ENCODE assay signal across 9 cellular contexts in the genomic region with DNA sequence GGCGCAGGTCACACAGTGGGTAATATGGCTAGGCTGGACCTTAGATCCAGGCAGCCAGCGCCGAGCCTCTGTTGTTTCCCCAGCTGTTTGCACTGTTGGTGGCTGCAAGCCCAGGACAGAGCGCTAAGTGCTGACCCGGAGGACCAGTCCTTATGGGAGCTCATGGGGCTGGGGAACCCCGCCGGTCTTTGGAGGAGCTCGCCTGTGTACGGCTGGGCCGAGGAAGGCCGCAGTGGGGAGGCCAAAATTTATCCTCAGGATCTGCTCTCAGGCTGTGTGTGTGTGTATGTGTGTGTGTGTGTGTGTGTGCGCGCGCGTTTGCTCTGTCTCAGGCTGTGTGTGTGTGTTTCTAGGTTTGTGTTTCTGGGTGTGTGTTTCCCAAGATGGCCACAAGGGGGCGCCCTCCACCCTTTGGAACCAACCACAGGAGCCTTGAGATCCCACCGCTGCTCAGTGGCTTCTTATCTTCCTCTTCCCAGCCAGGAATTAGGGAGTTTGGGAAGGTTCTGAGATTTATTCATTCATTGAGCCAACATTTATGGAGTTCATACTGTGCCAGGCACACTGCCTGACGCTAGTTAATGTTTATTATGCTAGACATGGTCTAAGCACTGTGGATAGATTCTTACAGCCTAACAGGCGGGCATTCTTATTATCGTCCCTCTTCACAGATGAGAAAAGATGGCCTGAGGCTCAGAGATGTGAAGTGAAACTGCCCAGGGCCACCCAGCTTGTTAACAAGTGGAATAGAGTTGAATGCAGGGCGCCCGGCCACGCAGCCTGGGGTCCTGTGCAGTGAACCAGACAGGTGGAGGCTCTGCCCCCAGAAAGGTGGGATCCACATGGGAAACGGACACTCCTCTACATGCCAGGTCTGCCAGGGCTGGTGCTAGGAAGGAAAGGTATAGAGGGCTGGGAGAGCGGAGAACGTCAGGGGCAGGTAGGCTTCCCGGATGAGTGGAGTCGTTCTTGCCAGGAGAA. TPM values are rescaled to one million over a fixed set of nuclear protein-coding genes. Genes with fewer than 3 reads are reported as not detected.
DNase-seq lines count a peak whose midpoint lies in the region; ATAC-seq and TF ChIP-seq lines count a peak whose summit lies in the region.
"Had no signal": no experiment of that assay in that cellular context is flagged by ENCODE, and none has a peak within 500 bp of the region (broad histone marks: within the 10 kb centered on the region; RNA-seq: fewer than 3 reads in every experiment).

No MANE protein-coding gene starts in this region.

- H3K4me1 ChIP-seq in gastroesophageal sphincter: peaks cover 0 to 4% (median 3%) of the 10 kb centered on the region in 3 donors
- peaks cover 5% of the 10 kb centered on the region for H3K4me1 ChIP-seq in parathyroid adenoma
- H3K4me1 ChIP-seq in vagina: peaks cover 6% of the 10 kb centered on the region

- peak; percentile 64 for TF ChIP-seq RAD21 in Ishikawa (IDR thresholded peaks at IDR 0.05; ENCODE audit: low read depth)

- peaks cover 5% of the 10 kb centered on the region for H3K27me3 Mint-ChIP-seq in Calu3 (ENCODE audit: unreplicated experiment)

- no peak overlapping the region for H3K9ac ChIP-seq in parathyroid adenoma

- BruUV-seq in Calu3 (replicated peaks; lab: Mats Ljungman, UMichigan): no TSS peak

- H3K4me2 ChIP-seq in parathyroid adenoma (ENCODE audit: low read length): no peak overlapping the region

- TF ChIP-seq POLR2A in gastroesophageal sphincter (IDR thresholded peaks at IDR 0.05) (no peak), vagina (IDR thresholded peaks at IDR 0.05) (no peak)

- peaks cover 0 to 54% of the 10 kb centered on the region in 2 donors for H3K36me3 ChIP-seq in gastroesophageal sphincter
- no peaks in the 10 kb centered on the region for H3K36me3 ChIP-seq in parathyroid adenoma (ENCODE audit: control insufficient read depth, insufficient read depth, low read length)
- H3K36me3 ChIP-seq in vagina: peaks cover 0 to 24% of the 10 kb centered on the region in 2 donors

- H3K36me3 Mint-ChIP-seq in Calu3 (ENCODE audit: insufficient read depth, unreplicated experiment): peaks cover 27% of the 10 kb centered on the region

- TF ChIP-seq EP300 in Ishikawa (IDR thresholded peaks at IDR 0.05; ENCODE audit: borderline replicate concordance) (no peak), gastroesophageal sphincter (IDR thresholded peaks at IDR 0.05) (no peak)

- H2AFZ ChIP-seq in parathyroid adenoma: no peak overlapping the region

- peaks cover 6% of the 10 kb centered on the region for H3K79me2 ChIP-seq in parathyroid adenoma

- CTCF ChIA-PET in Calu3 (lab: Charles Lee): interaction anchor here (1.1 to 1.6 kb wide), 2 partner anchors 14 to 67 kb away, joined by 3 to 4 read pairs; partner anchors contain the start of gene CCDC61

- intact Hi-C loops in Calu3 (cut with micrococcal nuclease; ENCODE audit: unreplicated experiment) (no loop called here), vagina (cut with DNase I) (loop anchor here (10.0 kb wide), 3 partner anchors 95 to 195 kb away; partner anchors contain the start of genes NANOS2 and RSPH6A)

- TF ChIP-seq CTCF in Calu3 (IDR thresholded peaks at IDR 0.05; ENCODE audit: unreplicated experiment) (peak; percentile 92), gastroesophageal sphincter (IDR thresholded peaks at IDR 0.05) (peak in 3 of 4 experiments; percentile 66 to 84 (median 68)), parathyroid adenoma (IDR thresholded peaks at IDR 0.05) (peak; percentile 92), vagina (IDR thresholded peaks at IDR 0.05) (peak; percentile 56 to 74 (median 60))

- DNase-seq in Calu3 (peak; percentile 69), RPMI8226 (peak; percentile 54), vagina (ENCODE audit: extremely low spot score in 2 of 2) (no peak)
- DNase-seq in activated T-helper 9 cell treated with anti-CD3 and anti-CD28 coated beads, Interleukin-2, amount 50 U/mL, for 16 hours (ENCODE audit: low read depth): peak; percentile 60

- H3K27ac ChIP-seq in gastroesophageal sphincter (no peak overlapping the region), parathyroid adenoma (no peak overlapping the region), vagina (no peak overlapping the region)

- peaks cover 44% of the 10 kb centered on the region for H3K27me3 ChIP-seq in gastroesophageal sphincter
- H3K27me3 ChIP-seq in parathyroid adenoma (ENCODE audit: control insufficient read depth, insufficient read depth, low read length): no peaks in the 10 kb centered on the region
- no peaks in the 10 kb centered on the region for H3K27me3 ChIP-seq in vagina

- 63 to 69% methylated on average over 6 to 15 of the region's 28 CpGs for WGBS in gastroesophageal sphincter (ENCODE audit: low coverage in 1 of 2), 2 donors

- peak; percentile 73 for ATAC-seq in gastroesophageal sphincter
- ATAC-seq in GM18907 (IDR thresholded peaks at IDR 0.05; ENCODE audit: unreplicated experiment): no peak

- no peak overlapping the region for H3K27ac Mint-ChIP-seq in Calu3 (ENCODE audit: unreplicated experiment)

- no peaks in the 10 kb centered on the region for H3K9me3 Mint-ChIP-seq in Calu3 (ENCODE audit: low read depth, unreplicated experiment)

- H3K9me3 ChIP-seq in gastroesophageal sphincter (no peaks in the 10 kb centered on the region), parathyroid adenoma (ENCODE audit: control insufficient read depth, low read length) (no peaks in the 10 kb centered on the region), vagina (no peaks in the 10 kb centered on the region)

- H3K4me1 Mint-ChIP-seq in Calu3 (ENCODE audit: low read depth, unreplicated experiment): no peaks in the 10 kb centered on the region

- H3K4me3 ChIP-seq in gastroesophageal sphincter: no peak overlapping the region
- no peak overlapping the region for H3K4me3 ChIP-seq in parathyroid adenoma (ENCODE audit: low read depth, low read length)
- H3K4me3 ChIP-seq in vagina: no peak overlapping the region

- no peak overlapping the region for H3K4me3 Mint-ChIP-seq in Calu3 (ENCODE audit: low read depth, unreplicated experiment)

TF ChIP-seq in Ishikawa, 13 proteins besides CTCF, POLR2A, EP300 and RAD21:
- TF ChIP-seq NFIC (IDR thresholded peaks at IDR 0.05): no peak
- no peak for TF ChIP-seq FOXM1 (IDR thresholded peaks at IDR 0.05; ENCODE audit: borderline replicate concordance, low read depth)
- no peak for TF ChIP-seq ZBTB7A (IDR thresholded peaks at IDR 0.05; ENCODE audit: low read depth)
- no peak for TF ChIP-seq TEAD4 (IDR thresholded peaks at IDR 0.05)
- TF ChIP-seq TCF12 (IDR thresholded peaks at IDR 0.05; ENCODE audit: low read depth): no peak
- TF ChIP-seq TAF1 (IDR thresholded peaks at IDR 0.05; ENCODE audit: low read depth): no peak
- TF ChIP-seq MAX (IDR thresholded peaks at IDR 0.05): no peak
- no peak for TF ChIP-seq EGR1 (IDR thresholded peaks at IDR 0.05)
- no peak for TF ChIP-seq YY1 (IDR thresholded peaks at IDR 0.05; ENCODE audit: low read depth)
- no peak for TF ChIP-seq CREB1 (IDR thresholded peaks at IDR 0.05; ENCODE audit: low read depth)
- no peak for TF ChIP-seq CEBPB (IDR thresholded peaks at IDR 0.05)
- TF ChIP-seq, protein P1, sequence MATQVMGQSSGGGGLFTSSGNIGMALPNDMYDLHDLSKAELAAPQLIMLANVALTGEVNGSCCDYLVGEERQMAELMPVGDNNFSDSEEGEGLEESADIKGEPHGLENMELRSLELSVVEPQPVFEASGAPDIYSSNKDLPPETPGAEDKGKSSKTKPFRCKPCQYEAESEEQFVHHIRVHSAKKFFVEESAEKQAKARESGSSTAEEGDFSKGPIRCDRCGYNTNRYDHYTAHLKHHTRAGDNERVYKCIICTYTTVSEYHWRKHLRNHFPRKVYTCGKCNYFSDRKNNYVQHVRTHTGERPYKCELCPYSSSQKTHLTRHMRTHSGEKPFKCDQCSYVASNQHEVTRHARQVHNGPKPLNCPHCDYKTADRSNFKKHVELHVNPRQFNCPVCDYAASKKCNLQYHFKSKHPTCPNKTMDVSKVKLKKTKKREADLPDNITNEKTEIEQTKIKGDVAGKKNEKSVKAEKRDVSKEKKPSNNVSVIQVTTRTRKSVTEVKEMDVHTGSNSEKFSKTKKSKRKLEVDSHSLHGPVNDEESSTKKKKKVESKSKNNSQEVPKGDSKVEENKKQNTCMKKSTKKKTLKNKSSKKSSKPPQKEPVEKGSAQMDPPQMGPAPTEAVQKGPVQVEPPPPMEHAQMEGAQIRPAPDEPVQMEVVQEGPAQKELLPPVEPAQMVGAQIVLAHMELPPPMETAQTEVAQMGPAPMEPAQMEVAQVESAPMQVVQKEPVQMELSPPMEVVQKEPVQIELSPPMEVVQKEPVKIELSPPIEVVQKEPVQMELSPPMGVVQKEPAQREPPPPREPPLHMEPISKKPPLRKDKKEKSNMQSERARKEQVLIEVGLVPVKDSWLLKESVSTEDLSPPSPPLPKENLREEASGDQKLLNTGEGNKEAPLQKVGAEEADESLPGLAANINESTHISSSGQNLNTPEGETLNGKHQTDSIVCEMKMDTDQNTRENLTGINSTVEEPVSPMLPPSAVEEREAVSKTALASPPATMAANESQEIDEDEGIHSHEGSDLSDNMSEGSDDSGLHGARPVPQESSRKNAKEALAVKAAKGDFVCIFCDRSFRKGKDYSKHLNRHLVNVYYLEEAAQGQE (IDR thresholded peaks at IDR 0.05; ENCODE audit: low read depth): no peak
- TF ChIP-seq USF1 (IDR thresholded peaks at IDR 0.05): no peak

RNA-seq across cellular contexts. Expression of gene PGLYRP1, which starts 13.0 kb away (rescaled TPM):
- total RNA-seq in Calu3 (2022): not detected in 2 replicates
- not detected for total RNA-seq in gastroesophageal sphincter
- total RNA-seq in vagina: not detected
- total RNA-seq: T-helper 1 cell treated with Interleukin-12 subunit alpha and Interleukin-12 subunit beta and Interleukin-4 antibody, amounts not matched to agents 30 ng/mL and 1 ng/mL, for 36 hours had no signal

RNA-seq across cellular contexts. Expression of gene CCDC61, which starts 14.6 kb away (rescaled TPM):
- 31.0 and 32.7 TPM in 2 replicates for total RNA-seq in Calu3 (2022)
- total RNA-seq in gastroesophageal sphincter: 1 to 10 TPM; 4.2 to 9.4 (median 6.4) TPM
- 36.3 TPM for total RNA-seq in vagina

RNA-seq across cellular contexts. Expression of gene IGFL4, which starts 31.0 kb away (rescaled TPM):
- not detected in 2 replicates for total RNA-seq in Calu3 (2022)
- not detected for total RNA-seq in gastroesophageal sphincter
- not detected for total RNA-seq in vagina
- total RNA-seq: T-helper 1 cell treated with Interleukin-12 subunit alpha and Interleukin-12 subunit beta and Interleukin-4 antibody, amounts not matched to agents 30 ng/mL and 1 ng/mL, for 36 hours had no signal

RNA-seq across cellular contexts. Expression of gene NOVA2, which starts 36.2 kb away (rescaled TPM):
- total RNA-seq in Calu3 (2022) (not detected in 2 replicates), gastroesophageal sphincter (1 to 10 TPM in 3 of 4 donors, under 1 TPM in 1; 0.67 to 5.1 (median 3.0) TPM), vagina (1.5 TPM)

Comparison
In these comparisons a context has a peak if more than half of its experiments do, and no peak if none do; other contexts are left out.
1. DNase-seq: peak in Calu3 (single experiment), RPMI8226 (single experiment) and activated T-helper 9 cell treated with anti-CD3 and anti-CD28 coated beads, Interleukin-2, amount 50 U/mL, for 16 hours (single experiment); none in vagina (0 of 2).
2. Peak in every context shown above with its lines, with median percentiles within 50 percentile points of each other: CTCF ChIP-seq.